1 cellular context compared by ENCODE assay signal in genomic region chr3:161412117-161412516, GRCh38.
A peak's percentile ranks its signal among the peaks of the same experiment; 100 is the strongest.
TF ChIP-seq lines count a peak whose summit lies in the region.

No MANE protein-coding gene starts in this region.

TF ChIP-seq in HepG2, 621 proteins besides CTCF, POLR2A, EP300 and RAD21 (continued from another document):
- TF ChIP-seq ARID3A (IDR thresholded peaks at IDR 0.05; ENCODE audit: low read depth, low read length) (0 out of 2 replicates have a peak, but pooled peaks have one; percentile 10), HOXA7 (CRISPR knock-in tag; IDR thresholded peaks at IDR 0.05) (no peak)
